ENCODE assay signal across 9 cellular contexts in genomic region chr11:114166389-114166788, GRCh38.
DNase-seq lines count a peak whose midpoint lies in the region; ATAC-seq and TF ChIP-seq lines count a peak whose summit lies in the region.
"Had no signal": no experiment of that assay in that cellular context is flagged by ENCODE, and none has a peak within 500 bp of the region (broad histone marks: within the 10 kb centered on the region; RNA-seq: fewer than 3 reads in every experiment).

No MANE protein-coding gene starts in this region.

- peak overlapping the region in 7 of 8 donors; percentile 43 to 91 (median 86) for H3K27ac Mint-ChIP-seq in CD8-positive, alpha-beta memory T cell

- WGBS in esophagus squamous epithelium, 2 donors: 52 to 65% methylated on average over 4 of the region's 4 CpGs

- peak overlapping the region; percentile 95 for H3K9ac ChIP-seq in skeletal muscle satellite cell (ENCODE audit: low read depth, low read length)

- H3K27me3 ChIP-seq in CD8-positive, alpha-beta memory T cell (ENCODE audit: insufficient read depth, low read length, poor library complexity, severe bottlenecking): no peaks in the 10 kb centered on the region
- H3K27me3 ChIP-seq in RWPE2 (ENCODE audit: insufficient read depth, poor library complexity, severe bottlenecking) (no peaks in the 10 kb centered on the region), esophagus squamous epithelium (peaks cover 0 to 41% (median 0%) of the 10 kb centered on the region in 4 donors), skeletal muscle satellite cell (ENCODE audit: control insufficient read depth, insufficient read depth, low read length) (no peaks in the 10 kb centered on the region)

- H3K4me3 ChIP-seq in CD8-positive, alpha-beta memory T cell (ENCODE audit: low read length): no peak overlapping the region
- H3K4me3 ChIP-seq in RWPE2 (ENCODE audit: severe bottlenecking): no peak overlapping the region
- peak overlapping the region in 1 of 4 donors; percentile 23 for H3K4me3 ChIP-seq in esophagus squamous epithelium
- H3K4me3 ChIP-seq in skeletal muscle satellite cell (ENCODE audit: low read length): peak overlapping the region; percentile 17

- H3K27ac ChIP-seq in CD8-positive, alpha-beta memory T cell (ENCODE audit: low read depth, low read length): no peak overlapping the region
- H3K27ac ChIP-seq in RWPE2 (ENCODE audit: poor library complexity, severe bottlenecking): peak overlapping the region; percentile 99
- peak overlapping the region; percentile 89 to 99 (median 97) for H3K27ac ChIP-seq in esophagus squamous epithelium

- no peak for DNase-seq in CD8-positive, alpha-beta memory T cell
- DNase-seq in RWPE2 (ENCODE audit: low spot score) (no peak), esophagus squamous epithelium (lab: John Stamatoyannopoulos, UW) (no peak), DMS 273 treated with DMSO at 0.1 percent for 48 hours (lab: John Stamatoyannopoulos, UW) (no peak), dedifferentiated amniotic fluid mesenchymal stem cell (ENCODE audit: extremely low spot score) (no peak), NOMO-1 treated with DMSO at 0.1 percent for 48 hours (lab: John Stamatoyannopoulos, UW; ENCODE audit: unreplicated experiment) (no peak), NCI-H1092 treated with DMSO at 0.1 percent for 48 hours (lab: John Stamatoyannopoulos, UW) (no peak)
- DNase-seq: NCI-H1048 had no signal

- H3K27me3 Mint-ChIP-seq in CD8-positive, alpha-beta memory T cell: peaks cover 0 to 2% of the 10 kb centered on the region in 2 donors

- no peaks in the 10 kb centered on the region for H3K9me3 ChIP-seq in CD8-positive, alpha-beta memory T cell (ENCODE audit: low read length)
- H3K9me3 ChIP-seq in RWPE2 (ENCODE audit: severe bottlenecking) (no peaks in the 10 kb centered on the region), esophagus squamous epithelium (no peaks in the 10 kb centered on the region), skeletal muscle satellite cell (replicated peaks; ENCODE audit: low read length) (no peaks in the 10 kb centered on the region)

- TF ChIP-seq CTCF in RWPE2 (IDR thresholded peaks at IDR 0.05; ENCODE audit: poor library complexity, severe bottlenecking) (no peak), esophagus squamous epithelium (IDR thresholded peaks at IDR 0.05) (no peak)

- no peak for ATAC-seq in RWPE2 (ENCODE audit: low read depth)

- POLR2A ChIA-PET in CD8-positive, alpha-beta memory T cell (lab: Charles Lee): interaction anchor here (0.7 to 2.5 kb wide), 4 partner anchors 17 to 96 kb away, joined by 3 to 16 read pairs (median 3); no protein-coding TSS in a partner anchor

- H3K36me3 ChIP-seq in CD8-positive, alpha-beta memory T cell (ENCODE audit: insufficient read depth, low read length): no peaks in the 10 kb centered on the region
- H3K36me3 ChIP-seq in RWPE2 (ENCODE audit: low read depth) (no peaks in the 10 kb centered on the region), esophagus squamous epithelium (no peaks in the 10 kb centered on the region), skeletal muscle satellite cell (ENCODE audit: insufficient read depth, low read length) (peaks cover 13% of the 10 kb centered on the region)

- CTCF ChIA-PET in CD8-positive, alpha-beta memory T cell (lab: Charles Lee): interaction anchor here (0.7 to 4.9 kb wide), 8 partner anchors 13 to 106 kb away, joined by 3 to 19 read pairs (median 4); no protein-coding TSS in a partner anchor

- H3K4me1 ChIP-seq in CD8-positive, alpha-beta memory T cell (ENCODE audit: insufficient read depth, low read length): peaks cover 79% of the 10 kb centered on the region
- H3K4me1 ChIP-seq in RWPE2 (ENCODE audit: insufficient read depth, poor library complexity, severe bottlenecking) (peaks cover 63% of the 10 kb centered on the region), esophagus squamous epithelium (peaks cover 83 to 100% (median 92%) of the 10 kb centered on the region in 3 donors), skeletal muscle satellite cell (ENCODE audit: control insufficient read depth, insufficient read depth, low read length) (peaks cover 91% of the 10 kb centered on the region)

- no peaks in the 10 kb centered on the region for H3K9me3 Mint-ChIP-seq in CD8-positive, alpha-beta memory T cell

- H3K36me3 Mint-ChIP-seq in CD8-positive, alpha-beta memory T cell: no peaks in the 10 kb centered on the region

- H3K4me3 Mint-ChIP-seq in CD8-positive, alpha-beta memory T cell: peak overlapping the region in 6 of 7 donors; percentile 33 to 74 (median 54)

- TF ChIP-seq POLR2A in esophagus squamous epithelium (IDR thresholded peaks at IDR 0.05): no peak

- intact Hi-C loops in esophagus squamous epithelium (cut with DNase I): no loop called here

- H3K4me1 Mint-ChIP-seq in CD8-positive, alpha-beta memory T cell: peaks cover 91 to 99% (median 94%) of the 10 kb centered on the region in 3 donors

- H3K4me2 ChIP-seq in skeletal muscle satellite cell (ENCODE audit: low read length): peak overlapping the region; percentile 61
